9 cellular contexts compared by ENCODE assay signal in genomic region chr10:7687228-7687907, GRCh38. TPM values are rescaled to one million over a fixed set of nuclear protein-coding genes. Genes with fewer than 3 reads are reported as not detected.
DNase-seq lines count a peak whose midpoint lies in the region; ATAC-seq lines count a peak whose summit lies in the region.
"Had no signal": no experiment of that assay in that cellular context is flagged by ENCODE, and none has a peak within 500 bp of the region (broad histone marks: within the 10 kb centered on the region; RNA-seq: fewer than 3 reads in every experiment).

No MANE protein-coding gene starts in this region.

- H3K4me1 Mint-ChIP-seq in central memory CD8-positive, alpha-beta T cell, result peaks cover 5% of the 10 kb centered on the region

- no peaks in the 10 kb centered on the region for H3K9me3 Mint-ChIP-seq in central memory CD8-positive, alpha-beta T cell

- no peak overlapping the region for H3K4me3 Mint-ChIP-seq in central memory CD8-positive, alpha-beta T cell
- H3K4me3 Mint-ChIP-seq: T-helper 1 cell treated with Interleukin-12 subunit alpha and Interleukin-12 subunit beta and Interleukin-4 antibody, amounts not matched to agents 30 μg/mL and 1 μg/mL, for 36 hours had no signal

- H3K27me3 Mint-ChIP-seq in central memory CD8-positive, alpha-beta T cell, result peaks cover 11% of the 10 kb centered on the region

- ATAC-seq in GM19328 (IDR thresholded peaks at IDR 0.05; ENCODE audit: unreplicated experiment) (peak; percentile 95), HG03432 (IDR thresholded peaks at IDR 0.05; ENCODE audit: unreplicated experiment) (peak; percentile 99)
- peak; percentile 91 for ATAC-seq in central memory CD8-positive, alpha-beta T cell (replicated peaks; ENCODE audit: extremely low read depth, poor library complexity, severe bottlenecking)

- H3K36me3 Mint-ChIP-seq in central memory CD8-positive, alpha-beta T cell (ENCODE audit: insufficient read depth), result no peaks in the 10 kb centered on the region

- DNase-seq in CD1c-positive myeloid dendritic cell (ENCODE audit: extremely low spot score) (peak; percentile 83), NCI-H460 (ENCODE audit: extremely low read depth, low read depth) (peak; percentile 84), kidney tubule cell (ENCODE audit: low spot score) (peak; percentile 88)
- DNase-seq in activated CD4-positive, alpha-beta T cell treated with anti-CD3 and anti-CD28 coated beads for 1 hour, result peak; percentile 57
- DNase-seq in central memory CD8-positive, alpha-beta T cell (ENCODE audit: low spot score in 2 of 2), result peak; percentile 45 to 67
- peak; percentile 83 for DNase-seq in stimulated activated CD4-positive, alpha-beta T cell treated with anti-CD3 and anti-CD28 coated beads, Interleukin-4, amount 100 ng/mL, for 24 hours

- H3K27ac Mint-ChIP-seq in central memory CD8-positive, alpha-beta T cell (ENCODE audit: low read depth), result no peak overlapping the region
- H3K27ac Mint-ChIP-seq: T-helper 1 cell treated with Interleukin-12 subunit alpha and Interleukin-12 subunit beta and Interleukin-4 antibody, amounts not matched to agents 30 μg/mL and 1 μg/mL, for 36 hours had no signal

RNA-seq across cellular contexts. Expression of gene ITIH2, which starts 15.7 kb away (rescaled TPM):
- not detected in 2 replicates for total RNA-seq in NCI-H460 (2014; rRNA removed; shearing (Covaris generic))
- polyA plus RNA-seq in NCI-H460 (2014; cell fraction: nucleus; rRNA removed), result not detected in 2 replicates

RNA-seq across cellular contexts. Expression of gene ITIH5, which starts 20.6 kb away (rescaled TPM):
- total RNA-seq in NCI-H460 (2014; rRNA removed; shearing (Covaris generic)), result not detected in 2 replicates
- polyA plus RNA-seq in NCI-H460 (2014; cell fraction: nucleus; rRNA removed), result not detected in 2 replicates

Comparison
In these comparisons a context has a peak if more than half of its experiments do, and no peak if none do; other contexts are left out.
1. Peak in every context shown above with its lines: DNase-seq and ATAC-seq.